Comparison of ENCODE assay signal across 8 cellular contexts in the genomic region with DNA sequence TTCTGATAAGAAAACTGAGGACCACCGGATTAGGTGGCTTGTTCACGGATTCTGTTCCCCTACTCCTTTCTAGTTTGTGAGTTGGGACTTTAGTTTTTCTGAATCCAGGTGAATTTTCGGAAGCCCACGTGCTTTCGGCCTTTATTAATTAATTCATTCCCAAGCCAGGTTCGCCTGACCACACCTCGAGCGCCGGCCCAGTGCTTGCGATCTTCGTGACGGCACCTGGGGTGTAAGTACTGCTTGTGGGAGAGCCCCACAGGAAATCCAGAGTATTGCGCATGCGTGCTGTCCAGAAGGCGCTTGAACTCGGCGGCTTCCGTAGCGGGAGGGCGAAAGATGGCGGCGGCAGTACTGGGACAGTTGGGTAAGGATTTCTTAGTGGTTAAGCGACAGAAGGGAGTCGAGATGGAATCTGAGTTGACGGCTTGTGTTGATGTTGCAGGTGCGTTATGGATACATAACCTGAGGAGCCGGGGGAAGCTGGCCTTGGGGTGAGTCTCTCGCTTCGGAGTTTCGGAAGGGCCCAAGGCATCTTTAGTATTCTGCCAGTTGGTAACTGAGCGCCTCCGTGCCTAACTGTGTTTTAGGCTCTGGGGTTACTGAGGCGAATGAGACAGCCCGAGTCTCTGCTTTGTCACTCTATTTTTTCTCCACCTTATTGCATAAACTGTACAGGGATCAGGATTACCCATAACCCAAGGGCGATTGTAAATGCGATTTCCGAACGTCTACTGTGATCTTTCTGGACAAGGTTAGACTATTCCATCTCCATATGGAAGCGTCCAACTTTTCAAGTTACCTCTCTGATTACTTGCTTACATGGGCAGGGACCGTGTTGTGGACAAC. TPM values are rescaled to one million over a fixed set of nuclear protein-coding genes. Genes with fewer than 3 reads are reported as not detected.
DNase-seq lines count a peak whose midpoint lies in the region; ATAC-seq and TF ChIP-seq lines count a peak whose summit lies in the region.

Gene MRPL22, plus strand, starts transcription at position 302 of the 849 bp plus-strand sequence. Its CDS starts 38 bp downstream, at position 340.

- H3K4me3 Mint-ChIP-seq in IgD-negative memory B cell: peak within 1 kb of the TSS; percentile 96 to 100 (median 98)

- no peaks in the 10 kb centered on the region for H3K36me3 Mint-ChIP-seq in IgD-negative memory B cell

- ATAC-seq in GM21528 (IDR thresholded peaks at IDR 0.05; ENCODE audit: low FRiP score, unreplicated experiment): peak; percentile 57

- DNase-seq in DMS 273 (lab: John Stamatoyannopoulos, UW; ENCODE audit: unreplicated experiment) (peak; percentile 97), OCI-M1 (lab: John Stamatoyannopoulos, UW) (peak; percentile 94), activated T-cell treated with anti-CD3 and anti-CD28 coated beads for 24 hours (ENCODE audit: low read depth) (peak; percentile 94), epithelial cell of esophagus (ENCODE audit: low read depth) (peak; percentile 97), middle frontal gyrus (ENCODE audit: extremely low spot score, low spot score) (peak; percentile 85)
- peak; percentile 86 to 92 for DNase-seq in stimulated activated CD8-positive, alpha-beta memory T cell treated with anti-CD3 and anti-CD28 coated beads, Interleukin-2, amount 100 ng/mL, for 1 hour (ENCODE audit: low read depth in 2 of 2)

- TF ChIP-seq CTCF in epithelial cell of esophagus (IDR thresholded peaks at IDR 0.05; ENCODE audit: insufficient read depth, low read depth, low read length, missing control alignments): no peak

- no peaks in the 10 kb centered on the region for H3K9me3 Mint-ChIP-seq in IgD-negative memory B cell

- peaks cover 25 to 35% (median 30%) of the 10 kb centered on the region in 3 donors for H3K4me1 Mint-ChIP-seq in IgD-negative memory B cell

- peak within 1 kb of the TSS; percentile 96 for H3K4me3 ChIP-seq in epithelial cell of esophagus (ENCODE audit: low read length)

- peak within 1 kb of the TSS; percentile 97 to 100 (median 98) for H3K27ac Mint-ChIP-seq in IgD-negative memory B cell

- H3K27me3 Mint-ChIP-seq in IgD-negative memory B cell: peaks cover 2% of the 10 kb centered on the region

RNA-seq across cellular contexts. Expression of gene MRPL22, which starts in this region (rescaled TPM):
- polyA plus RNA-seq in IgD-negative memory B cell: 87.4 TPM

Comparison
In these comparisons a context has a peak if more than half of its experiments do, and no peak if none do; other contexts are left out.
1. Peak in every context shown above with its lines: DNase-seq, ATAC-seq and H3K4me3 ChIP-seq.